Comparison of ENCODE assay signal across 24 cellular contexts in the genomic region with DNA sequence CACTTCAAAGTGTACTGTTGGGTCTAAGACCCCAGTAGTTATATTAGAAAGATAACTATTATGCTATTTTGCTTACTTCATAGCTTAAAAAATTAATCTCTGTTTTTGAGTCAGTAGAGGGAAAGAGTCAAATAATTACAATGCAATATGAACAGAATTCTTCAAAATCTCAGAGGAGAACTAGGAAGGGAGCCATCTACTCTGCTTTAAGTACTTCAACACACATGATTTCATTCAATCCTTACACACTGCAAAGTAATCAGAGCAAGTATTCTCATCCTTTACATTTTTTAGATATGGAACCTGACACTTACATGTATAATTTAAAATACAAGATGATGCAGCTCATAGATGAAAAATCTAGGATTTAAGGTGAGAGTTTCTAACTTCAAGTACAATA. TPM values are rescaled to one million over a fixed set of nuclear protein-coding genes. Genes with fewer than 3 reads are reported as not detected.
DNase-seq lines count a peak whose midpoint lies in the region; ATAC-seq and TF ChIP-seq lines count a peak whose summit lies in the region.
"Had no signal": no experiment of that assay in that cellular context is flagged by ENCODE, and none has a peak within 500 bp of the region (broad histone marks: within the 10 kb centered on the region; RNA-seq: fewer than 3 reads in every experiment).

No MANE protein-coding gene starts in this region.

- no peaks in the 10 kb centered on the region for H3K36me3 ChIP-seq in ascending aorta
- no peaks in the 10 kb centered on the region for H3K36me3 ChIP-seq in muscle layer of colon (ENCODE audit: insufficient read depth, low read length)
- H3K36me3 ChIP-seq in tibial artery, result no peaks in the 10 kb centered on the region

- H3K27ac ChIP-seq in ascending aorta (peak overlapping the region; percentile 52 to 53), muscle layer of colon (ENCODE audit: low read depth, low read length) (peak overlapping the region; percentile 7), tibial artery (peak overlapping the region; percentile 40 to 58)
- H3K27ac ChIP-seq: KMS-11, RWPE1 had no signal

- no peaks in the 10 kb centered on the region for H3K9me3 ChIP-seq in ascending aorta
- no peaks in the 10 kb centered on the region for H3K9me3 ChIP-seq in muscle layer of colon (ENCODE audit: low read length)
- H3K9me3 ChIP-seq in tibial artery, result no peaks in the 10 kb centered on the region

- DNase-seq in Right ventricle myocardium superior (no peak), left cardiac atrium (no peak), ascending aorta (ENCODE audit: low spot score in 2 of 2) (no peak), tibial artery (no peak), middle frontal gyrus (ENCODE audit: extremely low spot score, low spot score) (no peak), T-helper 9 cell (no peak), NCI-H526 treated with DMSO at 0.1 percent for 48 hours (lab: John Stamatoyannopoulos, UW) (no peak)
- DNase-seq: 8988T; CD4-positive, CD25-positive, alpha-beta regulatory T cell; COR-L47; DMS 273 treated with DMSO at 0.1 percent for 48 hours; DND-41; H9; MV-4-11; NCI-H1417; NCI-H187; NCI-H2107; NCI-H2227 treated with DMSO at 0.1 percent for 48 hours; NCI-H510A treated with DMSO at 0.1 percent for 48 hours; PC-3 had no signal

- peaks cover 9 to 24% of the 10 kb centered on the region in 2 donors for H3K4me1 ChIP-seq in ascending aorta
- peaks cover 34% of the 10 kb centered on the region for H3K4me1 ChIP-seq in muscle layer of colon (ENCODE audit: insufficient read depth, low read length)
- H3K4me1 ChIP-seq in tibial artery, result peaks cover 0 to 89% (median 22%) of the 10 kb centered on the region in 4 donors

- H3K27me3 ChIP-seq in ascending aorta (no peaks in the 10 kb centered on the region), muscle layer of colon (ENCODE audit: control insufficient read depth in 1 of 2, insufficient read depth in 2 of 2, low read length in 2 of 2) (no peaks in the 10 kb centered on the region), tibial artery (no peaks in the 10 kb centered on the region)

- ATAC-seq in Right ventricle myocardium superior (ENCODE audit: poor library complexity) (peak; percentile 66), left cardiac atrium (no peak)
- ATAC-seq: PC-3 had no signal

- intact Hi-C loops in Right ventricle myocardium superior (cut with DNase I), result no loop called here
- intact Hi-C loops in left cardiac atrium (cut with DNase I), result no loop called here
- intact Hi-C loops in ascending aorta (cut with DNase I), result no loop called here
- intact Hi-C loops in tibial artery (cut with DNase I; ENCODE audit: low total_unique reads), result no loop called here

- H3K9ac ChIP-seq in muscle layer of colon (ENCODE audit: low read length), result no peak overlapping the region
- H3K9ac ChIP-seq: KMS-11 had no signal

- TF ChIP-seq CTCF in ascending aorta (IDR thresholded peaks at IDR 0.05) (no peak), tibial artery (IDR thresholded peaks at IDR 0.05) (no peak)

- H3K4me3 ChIP-seq in ascending aorta (no peak overlapping the region), muscle layer of colon (ENCODE audit: low read depth in 1 of 2, low read length in 2 of 2) (no peak overlapping the region), tibial artery (no peak overlapping the region)

RNA-seq across cellular contexts. Expression of gene COL5A2, which starts 27.7 kb away (rescaled TPM):
- total RNA-seq in Right ventricle myocardium superior (6.8 TPM), left cardiac atrium (10 to 100 TPM; 21.0 to 29.9 TPM), ascending aorta (64.2 TPM)
- total RNA-seq: HT-29 had no signal
